In the genomic region with DNA sequence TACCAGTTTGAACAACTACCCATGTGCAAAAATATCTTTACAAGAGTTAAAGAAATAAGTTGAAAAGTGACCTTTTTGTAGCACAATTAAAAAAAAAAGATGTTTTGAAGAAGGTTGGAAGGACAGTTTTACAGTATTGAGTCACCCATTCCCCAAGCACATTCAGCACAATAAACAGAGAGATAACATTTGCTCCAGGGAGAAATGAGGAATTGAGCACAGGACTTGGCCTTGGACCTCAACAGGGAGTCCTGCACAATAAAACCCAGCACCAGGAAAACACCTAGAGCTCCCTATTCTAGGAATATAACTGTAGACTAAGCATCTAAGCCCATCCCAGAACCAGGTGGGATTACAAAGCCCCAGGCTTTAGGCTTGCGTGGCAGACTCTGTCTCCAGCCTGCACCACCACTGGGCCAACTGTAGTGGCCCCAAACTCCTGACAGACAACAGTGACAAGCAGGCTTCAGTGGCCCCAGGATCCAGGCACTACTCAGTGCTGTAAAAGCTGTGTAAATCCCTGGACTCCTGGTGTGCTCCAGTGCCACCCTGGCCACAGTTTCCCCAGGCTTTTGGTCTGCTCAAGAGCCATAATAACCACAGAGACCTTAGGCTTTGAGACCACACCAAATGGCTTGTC, we compare ENCODE assay signal across 1 cellular context.
TF ChIP-seq lines count a peak whose summit lies in the region.

No MANE protein-coding gene starts in this region.

TF ChIP-seq in WTC11, 78 proteins besides CTCF, POLR2A, EP300 and RAD21 (continued from another document):
- TF ChIP-seq ZNF512 (CRISPR knock-in tag; IDR thresholded peaks at IDR 0.05; ENCODE audit: borderline replicate concordance) (no peak), ATF6 (CRISPR knock-in tag; IDR thresholded peaks at IDR 0.05) (no peak), IRF2 (CRISPR knock-in tag; IDR thresholded peaks at IDR 0.05; ENCODE audit: borderline replicate concordance, low read depth) (no peak), ZNF121 (CRISPR knock-in tag; IDR thresholded peaks at IDR 0.05) (no peak), ZNF671 (CRISPR knock-in tag; IDR thresholded peaks at IDR 0.05) (no peak), GTF2I (CRISPR knock-in tag; conservative IDR thresholded peaks at IDR 0.05) (no peak), MYBL2 (CRISPR knock-in tag; IDR thresholded peaks at IDR 0.05) (no peak)
- TF ChIP-seq, protein P1, sequence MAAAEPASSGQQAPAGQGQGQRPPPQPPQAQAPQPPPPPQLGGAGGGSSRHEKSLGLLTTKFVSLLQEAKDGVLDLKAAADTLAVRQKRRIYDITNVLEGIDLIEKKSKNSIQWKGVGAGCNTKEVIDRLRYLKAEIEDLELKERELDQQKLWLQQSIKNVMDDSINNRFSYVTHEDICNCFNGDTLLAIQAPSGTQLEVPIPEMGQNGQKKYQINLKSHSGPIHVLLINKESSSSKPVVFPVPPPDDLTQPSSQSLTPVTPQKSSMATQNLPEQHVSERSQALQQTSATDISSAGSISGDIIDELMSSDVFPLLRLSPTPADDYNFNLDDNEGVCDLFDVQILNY (CRISPR knock-in tag; IDR thresholded peaks at IDR 0.05): no peak
- TF ChIP-seq, protein P2, sequence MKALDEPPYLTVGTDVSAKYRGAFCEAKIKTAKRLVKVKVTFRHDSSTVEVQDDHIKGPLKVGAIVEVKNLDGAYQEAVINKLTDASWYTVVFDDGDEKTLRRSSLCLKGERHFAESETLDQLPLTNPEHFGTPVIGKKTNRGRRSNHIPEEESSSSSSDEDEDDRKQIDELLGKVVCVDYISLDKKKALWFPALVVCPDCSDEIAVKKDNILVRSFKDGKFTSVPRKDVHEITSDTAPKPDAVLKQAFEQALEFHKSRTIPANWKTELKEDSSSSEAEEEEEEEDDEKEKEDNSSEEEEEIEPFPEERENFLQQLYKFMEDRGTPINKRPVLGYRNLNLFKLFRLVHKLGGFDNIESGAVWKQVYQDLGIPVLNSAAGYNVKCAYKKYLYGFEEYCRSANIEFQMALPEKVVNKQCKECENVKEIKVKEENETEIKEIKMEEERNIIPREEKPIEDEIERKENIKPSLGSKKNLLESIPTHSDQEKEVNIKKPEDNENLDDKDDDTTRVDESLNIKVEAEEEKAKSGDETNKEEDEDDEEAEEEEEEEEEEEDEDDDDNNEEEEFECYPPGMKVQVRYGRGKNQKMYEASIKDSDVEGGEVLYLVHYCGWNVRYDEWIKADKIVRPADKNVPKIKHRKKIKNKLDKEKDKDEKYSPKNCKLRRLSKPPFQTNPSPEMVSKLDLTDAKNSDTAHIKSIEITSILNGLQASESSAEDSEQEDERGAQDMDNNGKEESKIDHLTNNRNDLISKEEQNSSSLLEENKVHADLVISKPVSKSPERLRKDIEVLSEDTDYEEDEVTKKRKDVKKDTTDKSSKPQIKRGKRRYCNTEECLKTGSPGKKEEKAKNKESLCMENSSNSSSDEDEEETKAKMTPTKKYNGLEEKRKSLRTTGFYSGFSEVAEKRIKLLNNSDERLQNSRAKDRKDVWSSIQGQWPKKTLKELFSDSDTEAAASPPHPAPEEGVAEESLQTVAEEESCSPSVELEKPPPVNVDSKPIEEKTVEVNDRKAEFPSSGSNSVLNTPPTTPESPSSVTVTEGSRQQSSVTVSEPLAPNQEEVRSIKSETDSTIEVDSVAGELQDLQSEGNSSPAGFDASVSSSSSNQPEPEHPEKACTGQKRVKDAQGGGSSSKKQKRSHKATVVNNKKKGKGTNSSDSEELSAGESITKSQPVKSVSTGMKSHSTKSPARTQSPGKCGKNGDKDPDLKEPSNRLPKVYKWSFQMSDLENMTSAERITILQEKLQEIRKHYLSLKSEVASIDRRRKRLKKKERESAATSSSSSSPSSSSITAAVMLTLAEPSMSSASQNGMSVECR (CRISPR knock-in tag; IDR thresholded peaks at IDR 0.05; ENCODE audit: borderline replicate concordance): no peak
- TF ChIP-seq, protein P3, sequence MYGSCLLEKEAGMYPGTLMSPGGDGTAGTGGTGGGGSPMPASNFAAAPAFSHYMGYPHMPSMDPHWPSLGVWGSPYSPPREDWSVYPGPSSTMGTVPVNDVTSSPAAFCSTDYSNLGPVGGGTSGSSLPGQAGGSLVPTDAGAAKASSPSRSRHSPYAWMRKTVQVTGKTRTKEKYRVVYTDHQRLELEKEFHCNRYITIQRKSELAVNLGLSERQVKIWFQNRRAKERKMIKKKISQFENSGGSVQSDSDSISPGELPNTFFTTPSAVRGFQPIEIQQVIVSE (CRISPR knock-in tag; IDR thresholded peaks at IDR 0.05; ENCODE audit: borderline replicate concordance): no peak
TF ChIP-seq in WTC11: peak in this region for 0.
